2 cellular contexts compared by ENCODE assay signal in genomic region chr2:178018141-178018540, GRCh38.
TF ChIP-seq lines count a peak whose summit lies in the region.

No MANE protein-coding gene starts in this region.

TF ChIP-seq in K562, 482 proteins besides CTCF, POLR2A, EP300 and RAD21:
- TF ChIP-seq SNAPC5 (CRISPR knock-in tag; IDR thresholded peaks at IDR 0.05) (no peak), ZFP30 (CRISPR knock-in tag; IDR thresholded peaks at IDR 0.05; ENCODE audit: borderline replicate concordance) (no peak), ZNF785 (CRISPR knock-in tag; IDR thresholded peaks at IDR 0.05) (no peak), CHD7 (IDR thresholded peaks at IDR 0.05; ENCODE audit: low read depth, low read length) (no peak), NFE2 (IDR thresholded peaks at IDR 0.05; ENCODE audit: low read depth) (no peak)

TF ChIP-seq in SK-N-SH treated with all-trans-retinoic acid at 6 μM for 48 hours, 23 proteins besides CTCF, POLR2A, EP300 and RAD21:
- TF ChIP-seq SNAI2 (CRISPR knock-in tag; IDR thresholded peaks at IDR 0.05) (no peak), PPARA (CRISPR knock-in tag; IDR thresholded peaks at IDR 0.05; ENCODE audit: borderline replicate concordance) (no peak), ARNTL (CRISPR knock-in tag; IDR thresholded peaks at IDR 0.05; ENCODE audit: borderline replicate concordance, low read depth) (no peak)
TF ChIP-seq in SK-N-SH treated with all-trans-retinoic acid at 6 μM for 48 hours: peak in this region for 0.
